ENCODE assay signal across 9 cellular contexts in genomic region chr6:27605401-27606342, GRCh38.
A peak's percentile ranks its signal among the peaks of the same experiment; 100 is the strongest.
DNase-seq lines count a peak whose midpoint lies in the region; ATAC-seq and TF ChIP-seq lines count a peak whose summit lies in the region.
"Had no signal": no experiment of that assay in that cellular context is flagged by ENCODE, and none has a peak within 500 bp of the region (broad histone marks: within the 10 kb centered on the region; RNA-seq: fewer than 3 reads in every experiment).

No MANE protein-coding gene starts in this region.

- TF ChIP-seq EP300 in tibial nerve (IDR thresholded peaks at IDR 0.05) = no peak

- peaks cover 8% of the 10 kb centered on the region for H3K9me3 Mint-ChIP-seq in activated CD8-positive, alpha-beta T cell treated with anti-CD3 and anti-CD28 coated beads for 36 hours

- 8 to 10% methylated on average over 31 of the region's 31 CpGs for WGBS in tibial nerve, 2 donors

- peak; percentile 93 for DNase-seq in DMS 273 (lab: John Stamatoyannopoulos, UW; ENCODE audit: unreplicated experiment)
- peak; percentile 53 for DNase-seq in activated CD8-positive, alpha-beta T cell treated with anti-CD3 and anti-CD28 coated beads for 36 hours
- peak; percentile 61 for DNase-seq in iPS-NIHi7 (ENCODE audit: extremely low spot score)
- no peak for DNase-seq in tibial nerve (ENCODE audit: low spot score in 2 of 2)
- no peak for DNase-seq in omental fat pad (ENCODE audit: low spot score)

- H3K27me3 Mint-ChIP-seq in activated CD8-positive, alpha-beta T cell treated with anti-CD3 and anti-CD28 coated beads for 36 hours = peaks cover 49% of the 10 kb centered on the region

- peak overlapping the region; percentile 48 for H3K27ac Mint-ChIP-seq in activated CD8-positive, alpha-beta T cell treated with anti-CD3 and anti-CD28 coated beads for 36 hours

- TF ChIP-seq POLR2A in tibial nerve (IDR thresholded peaks at IDR 0.05) = no peak

- peaks cover 0 to 40% of the 10 kb centered on the region in 2 donors for H3K27me3 ChIP-seq in tibial nerve

- no peak overlapping the region for H3K27ac ChIP-seq in tibial nerve
- H3K27ac ChIP-seq: skin epidermis had no signal

- peaks cover 0 to 7% (median 0%) of the 10 kb centered on the region in 4 donors for H3K9me3 ChIP-seq in tibial nerve

- H3K36me3 Mint-ChIP-seq in activated CD8-positive, alpha-beta T cell treated with anti-CD3 and anti-CD28 coated beads for 36 hours (ENCODE audit: low read depth) = peaks cover 11% of the 10 kb centered on the region

- peak overlapping the region; percentile 66 for H3K4me3 Mint-ChIP-seq in activated CD8-positive, alpha-beta T cell treated with anti-CD3 and anti-CD28 coated beads for 36 hours

- peaks cover 0 to 7% (median 0%) of the 10 kb centered on the region in 4 donors for H3K4me1 ChIP-seq in tibial nerve

- intact Hi-C loops in activated CD8-positive, alpha-beta T cell treated with anti-CD3 and anti-CD28 coated beads for 36 hours (cut with micrococcal nuclease) = loop anchor here (10.0 kb wide), 2 partner anchors 291 to 431 kb away; partner anchors contain the start of gene POM121L2

- peak overlapping the region in 2 of 4 donors; percentile 2 to 9 for H3K4me3 ChIP-seq in tibial nerve
- H3K4me3 ChIP-seq: skin epidermis had no signal

- H3K4me1 Mint-ChIP-seq in activated CD8-positive, alpha-beta T cell treated with anti-CD3 and anti-CD28 coated beads for 36 hours (ENCODE audit: low read depth) = peaks cover 23% of the 10 kb centered on the region

- CTCF ChIA-PET in activated CD8-positive, alpha-beta T cell treated with anti-CD3 and anti-CD28 coated beads for 36 hours (lab: Charles Lee) = interaction anchor here (0.7 kb wide), 1 partner anchor 82 kb away, joined by 3 read pairs; no protein-coding TSS in a partner anchor

- POLR2A ChIA-PET in activated CD8-positive, alpha-beta T cell treated with anti-CD3 and anti-CD28 coated beads for 36 hours (lab: Charles Lee) = interaction anchor here (1.0 kb wide), 1 partner anchor 15 kb away, joined by 3 read pairs; no protein-coding TSS in a partner anchor

- no peak for TF ChIP-seq CTCF in activated CD8-positive, alpha-beta T cell treated with anti-CD3 and anti-CD28 coated beads for 36 hours (IDR thresholded peaks at IDR 0.05)
- TF ChIP-seq CTCF in tibial nerve (IDR thresholded peaks at IDR 0.05) (no peak), omental fat pad (IDR thresholded peaks at IDR 0.05) (no peak)

- ATAC-seq in HG02759 (IDR thresholded peaks at IDR 0.05; ENCODE audit: unreplicated experiment) = peak; percentile 64
- peak; percentile 51 for ATAC-seq in activated CD8-positive, alpha-beta T cell treated with anti-CD3 and anti-CD28 coated beads for 36 hours
- no peak for ATAC-seq in HG03280 (IDR thresholded peaks at IDR 0.05; ENCODE audit: unreplicated experiment)
- ATAC-seq in GM19467 (IDR thresholded peaks at IDR 0.05; ENCODE audit: unreplicated experiment) = no peak
- no peak for ATAC-seq in omental fat pad (ENCODE audit: low FRiP score)

- no peaks in the 10 kb centered on the region for H3K36me3 ChIP-seq in tibial nerve

Comparison
In these comparisons a context has a peak if more than half of its experiments do, and no peak if none do; other contexts are left out.
1. DNase-seq: peak in DMS 273 (single experiment), activated CD8-positive, alpha-beta T cell treated with anti-CD3 and anti-CD28 coated beads for 36 hours (single experiment) and iPS-NIHi7 (single experiment); none in tibial nerve (0 of 2) and omental fat pad (single experiment).
2. ATAC-seq: peak in HG02759 (single experiment) and activated CD8-positive, alpha-beta T cell treated with anti-CD3 and anti-CD28 coated beads for 36 hours (single experiment); none in HG03280 (single experiment), GM19467 (single experiment) and omental fat pad (single experiment).